ENCODE assay signal across 8 cellular contexts in genomic region chr17:76737082-76737675, GRCh38. TPM values are rescaled to one million over a fixed set of nuclear protein-coding genes. Genes with fewer than 3 reads are reported as not detected.
DNase-seq lines count a peak whose midpoint lies in the region; ATAC-seq, FAIRE-seq and TF ChIP-seq lines count a peak whose summit lies in the region.

A gene with protein sequence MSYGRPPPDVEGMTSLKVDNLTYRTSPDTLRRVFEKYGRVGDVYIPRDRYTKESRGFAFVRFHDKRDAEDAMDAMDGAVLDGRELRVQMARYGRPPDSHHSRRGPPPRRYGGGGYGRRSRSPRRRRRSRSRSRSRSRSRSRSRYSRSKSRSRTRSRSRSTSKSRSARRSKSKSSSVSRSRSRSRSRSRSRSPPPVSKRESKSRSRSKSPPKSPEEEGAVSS (minus strand): TSS chr17:76737331. CDS start chr17:76737160, 171 bp downstream.

- H3K36me3 ChIP-seq in Loucy (ENCODE audit: insufficient read depth, low read length), result peaks cover 40% of the 10 kb centered on the region

- H3K4me2 ChIP-seq in Loucy (ENCODE audit: low read depth, low read length, poor library complexity, severe bottlenecking), result peak within 1 kb of the TSS; percentile 93

- peaks cover 11% of the 10 kb centered on the region for H3F3A ChIP-seq in Loucy (ENCODE audit: low read depth)

- no peak for FAIRE-seq in H54 (lab: Jason Lieb, UNC)

- no peaks in the 10 kb centered on the region for H3K9me3 Mint-ChIP-seq in natural killer cell treated with Interleukin-12 subunit alpha and Interleukin-12 subunit beta and Interleukin-15 and Interleukin-18, amount 100 ng/mL, for 72 hours

- H3K36me3 Mint-ChIP-seq in natural killer cell treated with Interleukin-12 subunit alpha and Interleukin-12 subunit beta and Interleukin-15 and Interleukin-18, amount 100 ng/mL, for 72 hours, result peaks cover 38% of the 10 kb centered on the region

- TF ChIP-seq CTCF in Loucy (conservative IDR thresholded peaks at IDR 0.05; ENCODE audit: low read length), result no peak

- peak within 1 kb of the TSS; percentile 79 to 97 for H3K27ac Mint-ChIP-seq in natural killer cell treated with Interleukin-12 subunit alpha and Interleukin-12 subunit beta and Interleukin-15 and Interleukin-18, amount 100 ng/mL, for 72 hours

- H3K4me3 Mint-ChIP-seq in natural killer cell treated with Interleukin-12 subunit alpha and Interleukin-12 subunit beta and Interleukin-15 and Interleukin-18, amount 100 ng/mL, for 72 hours, result peak within 1 kb of the TSS; percentile 92

- H2AFZ ChIP-seq in Loucy (ENCODE audit: low read length), result peak within 1 kb of the TSS; percentile 87

- peak within 1 kb of the TSS; percentile 100 for H3K9ac ChIP-seq in Loucy (ENCODE audit: low read depth, low read length, poor library complexity, severe bottlenecking)

- TF ChIP-seq POLR2A in H54 (IDR thresholded peaks at IDR 0.05; ENCODE audit: low read depth, low read length) (peak; percentile 100), Raji (IDR thresholded peaks at IDR 0.05; ENCODE audit: insufficient read depth, low read depth, low read length) (peak; percentile 99)

- H3K9me2 ChIP-seq in Loucy (replicated peaks; ENCODE audit: low read depth, low read length), result no peaks in the 10 kb centered on the region

- H3K79me2 ChIP-seq in Loucy (ENCODE audit: insufficient read depth, low read length), result peaks cover 83% of the 10 kb centered on the region

- no peaks in the 10 kb centered on the region for H3K9me3 ChIP-seq in Loucy (ENCODE audit: insufficient read depth, low read depth, low read length)

- H3K4me3 ChIP-seq in Loucy (ENCODE audit: low read length, poor library complexity, severe bottlenecking), result peak within 1 kb of the TSS; percentile 99

- H3K27me3 ChIP-seq in Loucy (ENCODE audit: insufficient read depth, low read length, poor library complexity, severe bottlenecking), result peaks cover 19% of the 10 kb centered on the region

- no peaks in the 10 kb centered on the region for H3K27me3 Mint-ChIP-seq in natural killer cell treated with Interleukin-12 subunit alpha and Interleukin-12 subunit beta and Interleukin-15 and Interleukin-18, amount 100 ng/mL, for 72 hours

- peaks cover 45 to 48% of the 10 kb centered on the region in 2 donors for H3K4me1 Mint-ChIP-seq in natural killer cell treated with Interleukin-12 subunit alpha and Interleukin-12 subunit beta and Interleukin-15 and Interleukin-18, amount 100 ng/mL, for 72 hours (ENCODE audit: low read depth in 2 of 2)

- ATAC-seq in natural killer cell treated with Interleukin-12 subunit alpha and Interleukin-12 subunit beta and Interleukin-15 and Interleukin-18, amount 100 ng/mL, for 72 hours, result peak; percentile 86 to 87
- peak; percentile 75 for ATAC-seq in stimulated activated naive CD8-positive, alpha-beta T cell treated with anti-CD3 and anti-CD28 coated beads, Interleukin-15, Interleukin-2, amounts not matched to agents 100 U/mL and 50 U/mL, for 24 hours

- peaks cover 56% of the 10 kb centered on the region for H4K20me1 ChIP-seq in Loucy (ENCODE audit: insufficient read depth, low read length, poor library complexity, severe bottlenecking)

- peaks cover 65% of the 10 kb centered on the region for H3K4me1 ChIP-seq in Loucy (ENCODE audit: insufficient read depth, low read length, poor library complexity, severe bottlenecking)

- DNase-seq in EL, result peak; percentile 99
- DNase-seq in H54 (ENCODE audit: insufficient read length, low spot score), result peak; percentile 80
- peak; percentile 99 for DNase-seq in activated T-helper 9 cell treated with anti-CD3 and anti-CD28 coated beads, Interleukin-2, amount 50 U/mL, for 16 hours (ENCODE audit: low read depth)
- DNase-seq in fibroblast of peridontal ligament (ENCODE audit: extremely low read depth), result peak; percentile 98
- peak; percentile 99 for DNase-seq in natural killer cell treated with Interleukin-12 subunit alpha and Interleukin-12 subunit beta and Interleukin-15 and Interleukin-18, amount 100 ng/mL, for 72 hours (ENCODE audit: low spot score)
- DNase-seq in stimulated activated naive CD8-positive, alpha-beta T cell treated with anti-CD3 and anti-CD28 coated beads, Interleukin-15, Interleukin-2, amounts not matched to agents 100 U/mL and 50 U/mL, for 24 hours, result peak; percentile 98

RNA-seq across cellular contexts. Expression of the gene that starts here (rescaled TPM):
- total RNA-seq in natural killer cell treated with Interleukin-12 subunit alpha and Interleukin-12 subunit beta and Interleukin-15 and Interleukin-18, amount 100 ng/mL, for 72 hours, result 100 to 1,000 TPM; 373 to 571 TPM

Comparison
In these comparisons a context has a peak if more than half of its experiments do, and no peak if none do; other contexts are left out.
1. Peak in every context shown above with its lines: DNase-seq, ATAC-seq and H3K4me3 ChIP-seq.